In the genomic region with DNA sequence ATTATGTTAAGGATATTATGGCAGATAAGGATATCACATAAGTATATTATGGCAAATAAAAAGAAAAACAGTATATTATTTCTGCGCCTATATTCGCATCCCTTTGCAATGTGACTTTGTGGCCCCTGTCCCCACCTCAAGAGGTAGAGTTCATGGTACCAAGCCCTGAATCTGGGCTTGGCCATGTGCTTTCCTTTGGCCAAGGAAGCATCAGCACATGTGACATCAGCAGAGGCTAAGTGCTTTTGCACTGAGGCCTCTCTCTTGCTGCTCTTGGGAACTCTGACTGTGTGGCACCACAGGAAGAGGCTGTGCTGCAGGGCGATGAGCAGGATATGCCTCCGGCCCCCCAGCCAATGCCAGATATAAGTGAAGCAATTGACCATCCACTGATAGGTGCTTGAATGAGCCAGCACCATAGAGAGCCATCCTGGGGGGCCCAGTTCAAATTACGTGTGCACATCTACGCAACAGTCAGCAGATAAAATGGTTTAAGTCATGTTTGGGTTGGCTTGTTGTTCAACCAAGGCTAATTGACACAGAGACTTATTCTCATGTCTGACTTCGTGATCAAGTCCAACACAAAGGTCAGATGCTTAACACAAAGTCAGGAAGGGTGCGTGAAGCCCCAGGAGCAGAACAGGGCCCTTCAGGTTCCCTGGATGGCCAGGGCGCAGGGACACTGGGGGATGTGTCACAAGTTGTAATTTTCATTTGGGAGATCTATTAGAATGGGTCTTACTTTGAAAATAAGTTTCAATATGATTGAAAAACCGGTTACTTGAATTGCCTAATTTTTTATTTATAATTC, we compare ENCODE assay signal across 1 cellular context.
TF ChIP-seq lines count a peak whose summit lies in the region.

No MANE protein-coding gene starts in this region.

TF ChIP-seq in IMR-90, 13 proteins besides CTCF, POLR2A, EP300 and RAD21 (continued from another document):
- TF ChIP-seq, protein P1, sequence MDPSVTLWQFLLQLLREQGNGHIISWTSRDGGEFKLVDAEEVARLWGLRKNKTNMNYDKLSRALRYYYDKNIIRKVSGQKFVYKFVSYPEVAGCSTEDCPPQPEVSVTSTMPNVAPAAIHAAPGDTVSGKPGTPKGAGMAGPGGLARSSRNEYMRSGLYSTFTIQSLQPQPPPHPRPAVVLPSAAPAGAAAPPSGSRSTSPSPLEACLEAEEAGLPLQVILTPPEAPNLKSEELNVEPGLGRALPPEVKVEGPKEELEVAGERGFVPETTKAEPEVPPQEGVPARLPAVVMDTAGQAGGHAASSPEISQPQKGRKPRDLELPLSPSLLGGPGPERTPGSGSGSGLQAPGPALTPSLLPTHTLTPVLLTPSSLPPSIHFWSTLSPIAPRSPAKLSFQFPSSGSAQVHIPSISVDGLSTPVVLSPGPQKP (IDR thresholded peaks at IDR 0.05; ENCODE audit: borderline replicate concordance, low read depth, low read length): no peak
- TF ChIP-seq RFX5 (IDR thresholded peaks at IDR 0.05; ENCODE audit: low read depth, low read length) (no peak), RCOR1 (IDR thresholded peaks at IDR 0.05; ENCODE audit: insufficient replicate concordance, low read length) (no peak), MXI1 (IDR thresholded peaks at IDR 0.05; ENCODE audit: borderline replicate concordance, low read depth, low read length) (no peak)
